ENCODE assay signal across 8 cellular contexts in genomic region chr21:38733973-38734546, GRCh38.
DNase-seq lines count a peak whose midpoint lies in the region; ATAC-seq, FAIRE-seq and TF ChIP-seq lines count a peak whose summit lies in the region.

No MANE protein-coding gene starts in this region.

- H3K4me1 ChIP-seq in pancreas (no peaks in the 10 kb centered on the region), testis (peaks cover 6% of the 10 kb centered on the region)

- no peak for TF ChIP-seq POLR2A in testis (IDR thresholded peaks at IDR 0.05)

- H4K20me1 ChIP-seq in SU-DHL-6 (ENCODE audit: low read depth, low read length), result no peaks in the 10 kb centered on the region

- no peak for FAIRE-seq in pancreas (lab: Jason Lieb, UNC)

- H3K27me3 ChIP-seq in SU-DHL-6 (ENCODE audit: low read length) (no peaks in the 10 kb centered on the region), pancreas (peaks cover 0 to 6% (median 0%) of the 10 kb centered on the region in 4 donors), testis (no peaks in the 10 kb centered on the region)

- H2AFZ ChIP-seq in SU-DHL-6 (ENCODE audit: low read depth, low read length, severe bottlenecking), result no peak overlapping the region

- H3K79me2 ChIP-seq in SU-DHL-6 (ENCODE audit: insufficient read depth, low read length), result no peaks in the 10 kb centered on the region

- peak overlapping the region; percentile 37 for H3K4me2 ChIP-seq in SU-DHL-6 (ENCODE audit: low read depth, low read length, poor library complexity, severe bottlenecking)

- ATAC-seq in Right ventricle myocardium superior (ENCODE audit: poor library complexity) (peak; percentile 96), pancreas (peak; percentile 66 to 98 (median 95)), HG03108 (IDR thresholded peaks at IDR 0.05; ENCODE audit: unreplicated experiment) (no peak)

- WGBS in pancreas, 2 donors, result 3 to 4% methylated on average over 30 of the region's 30 CpGs
- WGBS in testis, 2 donors, result 1% methylated on average over 30 of the region's 30 CpGs

- H3K9me3 ChIP-seq in SU-DHL-6 (ENCODE audit: insufficient read depth, low read length) (peaks cover 10% of the 10 kb centered on the region; the same call in 1 of the 2 replicates), pancreas (no peaks in the 10 kb centered on the region), testis (no peaks in the 10 kb centered on the region)

- TF ChIP-seq CTCF in SU-DHL-6 (IDR thresholded peaks at IDR 0.05; ENCODE audit: insufficient read depth, low read length, poor library complexity, severe bottlenecking), result peak; percentile 92
- peak; percentile 83 to 94 (median 86) for TF ChIP-seq CTCF in pancreas (IDR thresholded peaks at IDR 0.05)
- TF ChIP-seq CTCF in testis (IDR thresholded peaks at IDR 0.05), result peak; percentile 88 to 95 (median 93)

- H3K9me2 ChIP-seq in SU-DHL-6 (replicated peaks; ENCODE audit: insufficient read depth, low read length), result no peaks in the 10 kb centered on the region

- no peak overlapping the region for H3K9ac ChIP-seq in SU-DHL-6 (ENCODE audit: low read length)

- intact Hi-C loops in Right ventricle myocardium superior (cut with DNase I), result loop anchor here (1.0 to 10.0 kb wide), 2 partner anchors 71 to 404 kb away; partner anchors contain the start of gene ETS2
- intact Hi-C loops in pancreas (cut with DNase I), result loop anchor here in 2 of 3 donors (5.0 to 10.0 kb wide), 3 partner anchors 71 to 403 kb away; partner anchors contain the start of gene ETS2 (in 1 of the 2)
- intact Hi-C loops in testis (cut with DNase I; ENCODE audit: low total_unique reads), result no loop called here

- no peak overlapping the region for H3K4me3 ChIP-seq in SU-DHL-6 (ENCODE audit: insufficient read depth, low read length, poor library complexity, severe bottlenecking)
- peak overlapping the region in 1 of 4 donors; percentile 8 for H3K4me3 ChIP-seq in pancreas
- peak overlapping the region; percentile 29 to 46 for H3K4me3 ChIP-seq in testis

- H3K36me3 ChIP-seq in SU-DHL-6 (ENCODE audit: low read length) (no peaks in the 10 kb centered on the region), pancreas (no peaks in the 10 kb centered on the region), testis (ENCODE audit: low read depth, missing control alignments) (no peaks in the 10 kb centered on the region)

- no peak overlapping the region for H3K27ac ChIP-seq in SU-DHL-6 (ENCODE audit: low read depth, low read length)
- H3K27ac ChIP-seq in pancreas, result peak overlapping the region in 2 of 4 donors; percentile 25 to 27
- peak overlapping the region; percentile 21 to 76 for H3K27ac ChIP-seq in testis

- no peaks in the 10 kb centered on the region for H3F3A ChIP-seq in SU-DHL-6 (ENCODE audit: insufficient read depth)

- DNase-seq in GDM1 (lab: John Stamatoyannopoulos, UW) (peak; percentile 52), NAMALWA (ENCODE audit: low spot score) (peak; percentile 57), Right ventricle myocardium superior (peak; percentile 95), pancreas (peak; percentile 47 to 99 (median 84)), testis (peak; percentile 95)
- peak; percentile 27 for DNase-seq in activated naive CD8-positive, alpha-beta T cell treated with anti-CD3 and anti-CD28 coated beads, Interleukin-2, amount 50 U/mL, for 16 hours (ENCODE audit: low read depth, low spot score)

Comparison
In these comparisons a context has a peak if more than half of its experiments do, and no peak if none do; other contexts are left out.
1. DNase-seq: peak in every context shown above with its lines; median percentile 95 in Right ventricle myocardium superior; 95 in testis; 84 in pancreas; 57 in NAMALWA; 52 in GDM1; 27 in activated naive CD8-positive, alpha-beta T cell treated with anti-CD3 and anti-CD28 coated beads, Interleukin-2, amount 50 U/mL, for 16 hours.